Comparison of ENCODE assay signal across 19 cellular contexts in the genomic region with DNA sequence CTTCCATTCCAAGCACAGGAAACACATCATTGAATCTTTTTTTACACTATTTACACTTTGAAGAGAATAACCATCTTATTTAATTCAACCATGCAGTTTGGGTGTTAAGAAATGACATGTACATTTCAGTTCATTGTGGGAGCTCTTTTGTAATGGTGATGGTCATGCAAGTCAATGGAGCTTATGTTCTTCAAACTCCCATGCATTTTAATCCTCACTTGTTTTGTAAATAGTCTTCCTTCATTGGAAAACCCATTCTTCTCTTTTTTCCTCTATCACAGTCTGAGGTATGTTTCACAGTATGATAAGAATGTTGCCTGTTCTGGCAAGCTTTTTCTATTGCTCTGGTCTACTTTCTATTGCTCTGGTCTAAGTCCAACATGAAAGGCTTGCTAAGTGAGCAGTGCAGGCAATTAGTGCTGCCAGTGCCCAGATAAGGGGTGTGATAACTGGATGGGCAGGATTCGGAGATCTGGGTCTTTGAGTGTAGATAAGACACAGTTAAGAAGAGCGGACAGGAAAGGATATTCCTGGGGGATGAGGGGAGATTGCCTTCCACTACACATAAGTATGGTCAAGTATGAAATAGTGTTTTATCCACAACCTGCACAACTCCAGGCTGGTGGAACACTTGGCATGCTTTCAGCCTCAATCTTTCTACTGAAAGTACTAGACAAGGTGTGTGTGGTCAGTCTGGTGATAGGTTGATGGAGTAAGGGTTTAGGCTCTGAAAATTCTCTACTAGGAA. TPM values are rescaled to one million over a fixed set of nuclear protein-coding genes. Genes with fewer than 3 reads are reported as not detected.
DNase-seq lines count a peak whose midpoint lies in the region; ATAC-seq, FAIRE-seq and TF ChIP-seq lines count a peak whose summit lies in the region.
"Had no signal": no experiment of that assay in that cellular context is flagged by ENCODE, and none has a peak within 500 bp of the region (broad histone marks: within the 10 kb centered on the region; RNA-seq: fewer than 3 reads in every experiment).

No MANE protein-coding gene starts in this region.

- no peak for FAIRE-seq in GM12878 (lab: Jason Lieb, UNC)
- FAIRE-seq: HTR-8/SVneo had no signal

- peak; percentile 27; the same call in 1 of the 3 replicates for ATAC-seq in GM12878
- ATAC-seq in psoas muscle, result no peak
- ATAC-seq: activated CD4-positive, alpha-beta T cell treated with anti-CD3 and anti-CD28 coated beads for 36 hours; lower lobe of right lung had no signal

- no peak overlapping the region for H3K9ac ChIP-seq in GM12878 (ENCODE audit: control insufficient read depth, insufficient read depth, low read length)
- peak overlapping the region; percentile 14 for H3K9ac ChIP-seq in iPS-18a (ENCODE audit: low read length)

- peaks cover 6% of the 10 kb centered on the region for H3K27me3 Mint-ChIP-seq in nephron (ENCODE audit: low read depth)
- peaks cover 3% of the 10 kb centered on the region for H3K27me3 Mint-ChIP-seq in activated naive CD4-positive, alpha-beta T cell treated with anti-CD3 and anti-CD28 coated beads for 36 hours (ENCODE audit: low read depth)

- H4K20me1 ChIP-seq in GM12878 (ENCODE audit: control insufficient read depth, insufficient read depth), result no peaks in the 10 kb centered on the region

- RAD21 ChIA-PET in GM12878 (lab: Charles Lee; ENCODE audit: unreplicated experiment), result no interaction called here

- H3K36me3 Mint-ChIP-seq in nephron (ENCODE audit: low read depth), result no peaks in the 10 kb centered on the region
- no peaks in the 10 kb centered on the region for H3K36me3 Mint-ChIP-seq in activated naive CD4-positive, alpha-beta T cell treated with anti-CD3 and anti-CD28 coated beads for 36 hours (ENCODE audit: low read depth)
- H3K36me3 Mint-ChIP-seq: CD8-positive, alpha-beta memory T cell; naive B cell had no signal

- no peaks in the 10 kb centered on the region for H3K9me3 Mint-ChIP-seq in nephron
- no peaks in the 10 kb centered on the region for H3K9me3 Mint-ChIP-seq in activated naive CD4-positive, alpha-beta T cell treated with anti-CD3 and anti-CD28 coated beads for 36 hours

- POLR2A ChIA-PET in GM12878 (lab: Charles Lee), result no interaction called here

- H3K9me3 ChIP-seq in HAP-1 (no peaks in the 10 kb centered on the region), GM12878 (replicated peaks; ENCODE audit: control insufficient read depth, insufficient read depth, low read length) (no peaks in the 10 kb centered on the region), iPS-18a (ENCODE audit: control insufficient read depth, low read depth, low read length) (no peaks in the 10 kb centered on the region), psoas muscle (no peaks in the 10 kb centered on the region)
- H3K9me3 ChIP-seq: lower lobe of right lung had no signal

- intact Hi-C loops in GM12878 (cut with micrococcal nuclease; ENCODE audit: unreplicated experiment) (no loop called here), psoas muscle (cut with DNase I) (no loop called here)
- intact Hi-C loops in activated naive CD4-positive, alpha-beta T cell treated with anti-CD3 and anti-CD28 coated beads for 36 hours (cut with micrococcal nuclease), result no loop called here

- no peaks in the 10 kb centered on the region for H3K27me3 ChIP-seq in HAP-1 (ENCODE audit: low read depth)
- no peaks in the 10 kb centered on the region for H3K27me3 ChIP-seq in GM12878 (replicated peaks in 1 of 2; ENCODE audit: control insufficient read depth in 2 of 2, insufficient read depth in 2 of 2, low read length in 1 of 2)
- peaks cover 19% of the 10 kb centered on the region for H3K27me3 ChIP-seq in iPS-18a (ENCODE audit: control insufficient read depth, insufficient read depth, low read length)
- peaks cover 0 to 2% (median 0%) of the 10 kb centered on the region in 3 donors for H3K27me3 ChIP-seq in psoas muscle (ENCODE audit: insufficient read depth in 3 of 3, low read length in 2 of 3)

- H3K27ac ChIP-seq in GM12878 (ENCODE audit: control insufficient read depth, insufficient read depth) (no peak overlapping the region), iPS-18a (ENCODE audit: low read length) (peak overlapping the region; percentile 61), psoas muscle (no peak overlapping the region)
- H3K27ac ChIP-seq: lower lobe of right lung had no signal

- H3K4me2 ChIP-seq in GM12878 (ENCODE audit: control insufficient read depth, insufficient read depth), result no peak overlapping the region

- H3K4me3 ChIP-seq in HAP-1, result no peak overlapping the region
- no peak overlapping the region for H3K4me3 ChIP-seq in GM12878
- H3K4me3 ChIP-seq in iPS-18a (ENCODE audit: low read length), result peak overlapping the region; percentile 34
- no peak overlapping the region for H3K4me3 ChIP-seq in psoas muscle
- H3K4me3 ChIP-seq: lower lobe of right lung had no signal

- TF ChIP-seq POLR2A in GM12878 (IDR thresholded peaks at IDR 0.05; ENCODE audit: low read depth, low read length), result no peak

- peaks cover 31% of the 10 kb centered on the region for H3K4me1 Mint-ChIP-seq in nephron
- H3K4me1 Mint-ChIP-seq in activated naive CD4-positive, alpha-beta T cell treated with anti-CD3 and anti-CD28 coated beads for 36 hours (ENCODE audit: low read depth), result no peaks in the 10 kb centered on the region
- H3K4me1 Mint-ChIP-seq: activated CD4-positive, alpha-beta T cell treated with anti-CD3 and anti-CD28 coated beads for 36 hours; CD8-positive, alpha-beta memory T cell; naive B cell had no signal

- SMC1A ChIA-PET in GM12878 (lab: Charles Lee; ENCODE audit: uncharacterized antibody, unreplicated experiment), result no interaction called here

- 35% methylated on average over 2 of the region's 2 CpGs for WGBS in GM12878 (ENCODE audit: insufficient coverage, insufficient replicate concordance, low lambda C conversion rate, missing lambda C conversion rate)
- whole genome bisulfite sequencing in psoas muscle, 3 donors, result 71 to 78% (median 71%) methylated on average over 2 of the region's 2 CpGs

- in situ Hi-C loops in HAP-1 (cut with MboI; ENCODE audit: low sequenced_read_pairs) (no loop called here), GM12878 (cut with MboI) (loop anchor here (10.0 kb wide), 1 partner anchor 62 kb away; no protein-coding TSS in a partner anchor)

- H3K4me1 ChIP-seq in HAP-1 (peaks cover 11% of the 10 kb centered on the region), GM12878 (ENCODE audit: control insufficient read depth, insufficient read depth, low read length) (no peaks in the 10 kb centered on the region), iPS-18a (ENCODE audit: control insufficient read depth, low read depth, low read length) (peaks cover 54% of the 10 kb centered on the region), psoas muscle (no peaks in the 10 kb centered on the region)
- H3K4me1 ChIP-seq: lower lobe of right lung had no signal

- CTCF ChIA-PET in GM12878 (lab: Yijun Ruan, JAX), result no interaction called here
- CTCF ChIA-PET in activated naive CD4-positive, alpha-beta T cell treated with anti-CD3 and anti-CD28 coated beads for 36 hours (lab: Charles Lee), result interaction anchor here (1.2 kb wide), 1 partner anchor 11 kb away, joined by 4 read pairs; no protein-coding TSS in a partner anchor

- peak overlapping the region; percentile 15 to 73 (median 30) for H3K27ac Mint-ChIP-seq in nephron
- no peak overlapping the region for H3K27ac Mint-ChIP-seq in activated naive CD4-positive, alpha-beta T cell treated with anti-CD3 and anti-CD28 coated beads for 36 hours
- H3K27ac Mint-ChIP-seq: activated CD4-positive, alpha-beta T cell treated with anti-CD3 and anti-CD28 coated beads for 36 hours; CD8-positive, alpha-beta memory T cell; naive B cell had no signal

- H2AFZ ChIP-seq in GM12878 (ENCODE audit: control insufficient read depth, low read depth, low read length), result no peak overlapping the region

- H3K79me2 ChIP-seq in GM12878 (ENCODE audit: control insufficient read depth, insufficient read depth, low read length), result no peaks in the 10 kb centered on the region

- BruUV-seq in GM12878 (replicated peaks; lab: Mats Ljungman, UMichigan), result no TSS peak

- TF ChIP-seq CTCF in GM12878 (IDR thresholded peaks at IDR 0.05 in 2 of 3, conservative IDR thresholded peaks at IDR 0.05 in 1 of 3; ENCODE audit: control insufficient read depth in 2 of 3, extremely low read depth in 1 of 3, insufficient read depth in 1 of 3, low read depth in 3 of 3, low read length in 3 of 3) (no peak), nephron (IDR thresholded peaks at IDR 0.05; ENCODE audit: unreplicated experiment in 3 of 3) (no peak), psoas muscle (IDR thresholded peaks at IDR 0.05) (no peak)

- TF ChIP-seq EP300 in GM12878 (IDR thresholded peaks at IDR 0.05; ENCODE audit: borderline replicate concordance in 1 of 2, control insufficient read depth in 1 of 2, low read depth in 2 of 2, low read length in 2 of 2), result no peak

- TF ChIP-seq RAD21 in GM12878 (IDR thresholded peaks at IDR 0.05; ENCODE audit: insufficient read depth, low read depth, low read length), result no peak

- H3K4me3 Mint-ChIP-seq in nephron, result no peak overlapping the region
- H3K4me3 Mint-ChIP-seq in activated naive CD4-positive, alpha-beta T cell treated with anti-CD3 and anti-CD28 coated beads for 36 hours, result no peak overlapping the region
- H3K4me3 Mint-ChIP-seq: activated CD4-positive, alpha-beta T cell treated with anti-CD3 and anti-CD28 coated beads for 36 hours; CD8-positive, alpha-beta memory T cell; naive B cell had no signal

- DNase-seq in HAP-1 (ENCODE audit: low spot score in 2 of 2) (peak; percentile 38 to 94), GM12878 (ENCODE audit: low read depth, low spot score) (no peak), DMS153 (lab: John Stamatoyannopoulos, UW) (no peak), psoas muscle (no peak)
- no peak for DNase-seq in activated naive CD4-positive, alpha-beta T cell (lab: John Stamatoyannopoulos, UW)
- DNase-seq in activated naive CD4-positive, alpha-beta T cell treated with anti-CD3 and anti-CD28 coated beads for 36 hours, result no peak
- DNase-seq: activated CD4-positive, alpha-beta T cell treated with anti-CD3 and anti-CD28 coated beads for 36 hours; activated effector memory CD4-positive, alpha-beta T cell treated with anti-CD3 and anti-CD28 coated beads, Interleukin-2, amount 50 U/mL, for 16 hours; CD8-positive, alpha-beta memory T cell; EL; lower lobe of right lung; naive B cell; NCI-H1436; NCI-H345; RPMI8226; stimulated activated CD4-positive, alpha-beta T cell treated with anti-CD3 and anti-CD28 coated beads, Interleukin-2, amount 100 ng/mL, for 48 hours had no signal

- no peaks in the 10 kb centered on the region for H3K36me3 ChIP-seq in HAP-1 (replicated peaks)
- H3K36me3 ChIP-seq in GM12878 (ENCODE audit: control insufficient read depth in 2 of 2, insufficient read depth in 2 of 2, low read length in 1 of 2), result no peaks in the 10 kb centered on the region
- H3K36me3 ChIP-seq in iPS-18a (ENCODE audit: control insufficient read depth, low read depth, low read length), result no peaks in the 10 kb centered on the region
- no peaks in the 10 kb centered on the region for H3K36me3 ChIP-seq in psoas muscle (ENCODE audit: insufficient read depth in 1 of 2, low read depth in 1 of 2)
- H3K36me3 ChIP-seq: lower lobe of right lung had no signal

RNA-seq across cellular contexts. Expression of gene AFP, which starts 17.1 kb away (rescaled TPM):
- total RNA-seq in GM12878 (2013; cell fraction: nucleolus; rRNA removed), result not detected in 2 replicates
- total RNA-seq in GM12878 (2014; rRNA removed) (not detected in 2 replicates), GM12878 (2014; rRNA removed; fragmentation: Illumina TruSeq; extraction: Trizol) (not detected in 2 replicates), GM12878 (2021) (0.69 and 0.72 TPM in 2 replicates), psoas muscle (not detected)
- polyA plus RNA-seq in GM12878 (2011; ENCODE audit: low read depth), result not detected
- polyA plus RNA-seq in GM12878 (2011; rRNA removed) (not detected in 2 replicates), GM12878 (2014; fragmentation: Illumina TruSeq; extraction: Trizol) (not detected in 2 replicates), GM12878 (2014; fragmentation: Nextera tagmentation; extraction: Ambion mirVana) (not detected), GM12878 (2014; rRNA removed) (not detected in 2 replicates), GM12878 (2016; fragmentation: Nextera tagmentation; extraction: Ambion mirVana) (not detected), psoas muscle (not detected)
- 0.13 and 0.38 TPM in 2 replicates for polyA plus RNA-seq in GM12878 (2011; cell fraction: cytosol; rRNA removed)
- polyA plus RNA-seq in GM12878 (2011; cell fraction: nucleus; rRNA removed), result 0.16 TPM in 1 of 2 replicates, not detected in the other
- not detected in 2 replicates for polyA plus RNA-seq in GM12878 (2012)
- polyA minus RNA-seq in GM12878 (2011; rRNA and poly(A)+ RNA removed), result not detected in 2 replicates
- not detected in 2 replicates for polyA minus RNA-seq in GM12878 (2011; cell fraction: cytosol; rRNA and poly(A)+ RNA removed)
- not detected in 2 replicates for polyA minus RNA-seq in GM12878 (2011; cell fraction: nucleus; rRNA and poly(A)+ RNA removed)
- total RNA-seq in activated naive CD4-positive, alpha-beta T cell treated with anti-CD3 and anti-CD28 coated beads for 36 hours, result not detected
- total RNA-seq: activated CD4-positive, alpha-beta T cell treated with anti-CD3 and anti-CD28 coated beads for 36 hours; CD8-positive, alpha-beta memory T cell; lower lobe of right lung had no signal
- polyA plus RNA-seq: CD8-positive, alpha-beta memory T cell had no signal

RNA-seq across cellular contexts. Expression of gene AFM, which starts 28.4 kb away (rescaled TPM):
- total RNA-seq in GM12878 (2013; cell fraction: nucleolus; rRNA removed), result not detected in 2 replicates
- total RNA-seq in GM12878 (2014; rRNA removed) (not detected in 2 replicates), GM12878 (2014; rRNA removed; fragmentation: Illumina TruSeq; extraction: Trizol) (not detected in 2 replicates), GM12878 (2021) (not detected in 2 replicates), psoas muscle (not detected)
- polyA plus RNA-seq in GM12878 (2011; ENCODE audit: low read depth), result not detected
- polyA plus RNA-seq in GM12878 (2011; rRNA removed) (not detected in 2 replicates), GM12878 (2014; fragmentation: Illumina TruSeq; extraction: Trizol) (not detected in 2 replicates), GM12878 (2014; fragmentation: Nextera tagmentation; extraction: Ambion mirVana) (not detected), GM12878 (2014; rRNA removed) (not detected in 2 replicates), GM12878 (2016; fragmentation: Nextera tagmentation; extraction: Ambion mirVana) (not detected), psoas muscle (not detected)
- polyA plus RNA-seq in GM12878 (2011; cell fraction: cytosol; rRNA removed), result not detected in 2 replicates
- polyA plus RNA-seq in GM12878 (2011; cell fraction: nucleus; rRNA removed), result not detected in 2 replicates
- polyA plus RNA-seq in GM12878 (2012), result not detected in 2 replicates
- not detected in 2 replicates for polyA minus RNA-seq in GM12878 (2011; rRNA and poly(A)+ RNA removed)
- polyA minus RNA-seq in GM12878 (2011; cell fraction: cytosol; rRNA and poly(A)+ RNA removed), result not detected in 2 replicates
- not detected in 2 replicates for polyA minus RNA-seq in GM12878 (2011; cell fraction: nucleus; rRNA and poly(A)+ RNA removed)
- not detected for total RNA-seq in activated naive CD4-positive, alpha-beta T cell treated with anti-CD3 and anti-CD28 coated beads for 36 hours
- total RNA-seq: activated CD4-positive, alpha-beta T cell treated with anti-CD3 and anti-CD28 coated beads for 36 hours; CD8-positive, alpha-beta memory T cell; lower lobe of right lung had no signal
- polyA plus RNA-seq: CD8-positive, alpha-beta memory T cell had no signal

RNA-seq across cellular contexts. Expression of gene ALB, which starts 49.0 kb away (rescaled TPM):
- not detected in 2 replicates for total RNA-seq in GM12878 (2013; cell fraction: nucleolus; rRNA removed)
- not detected in 2 replicates for total RNA-seq in GM12878 (2014; rRNA removed)
- total RNA-seq in GM12878 (2014; rRNA removed; fragmentation: Illumina TruSeq; extraction: Trizol), result not detected in 2 replicates
- total RNA-seq in GM12878 (2021), result 22.3 and 29.0 TPM in 2 replicates
- polyA plus RNA-seq in GM12878 (2011; ENCODE audit: low read depth), result not detected
- polyA plus RNA-seq in GM12878 (2011; rRNA removed), result 0.05 TPM in 1 of 2 replicates, not detected in the other
- 0.45 and 23.1 TPM in 2 replicates for polyA plus RNA-seq in GM12878 (2011; cell fraction: cytosol; rRNA removed)
- polyA plus RNA-seq in GM12878 (2011; cell fraction: nucleus; rRNA removed), result 0.24 and 0.45 TPM in 2 replicates
- not detected in 2 replicates for polyA plus RNA-seq in GM12878 (2012)
- polyA plus RNA-seq in GM12878 (2014; fragmentation: Illumina TruSeq; extraction: Trizol), result not detected in 2 replicates
- not detected for polyA plus RNA-seq in GM12878 (2014; fragmentation: Nextera tagmentation; extraction: Ambion mirVana)
- polyA plus RNA-seq in GM12878 (2014; rRNA removed), result not detected in 2 replicates
- polyA plus RNA-seq in GM12878 (2016; fragmentation: Nextera tagmentation; extraction: Ambion mirVana), result not detected
- 0.51 TPM in 1 of 2 replicates, not detected in the other for polyA minus RNA-seq in GM12878 (2011; rRNA and poly(A)+ RNA removed)
- not detected in 2 replicates for polyA minus RNA-seq in GM12878 (2011; cell fraction: cytosol; rRNA and poly(A)+ RNA removed)
- polyA minus RNA-seq in GM12878 (2011; cell fraction: nucleus; rRNA and poly(A)+ RNA removed), result 0.60 TPM in 1 of 2 replicates, not detected in the other
- total RNA-seq in psoas muscle, result 1 to 10 TPM in 2 of 4 donors, not detected in 2; 5.4 to 5.9 TPM
- not detected for polyA plus RNA-seq in psoas muscle
- not detected for total RNA-seq in activated naive CD4-positive, alpha-beta T cell treated with anti-CD3 and anti-CD28 coated beads for 36 hours
- total RNA-seq: activated CD4-positive, alpha-beta T cell treated with anti-CD3 and anti-CD28 coated beads for 36 hours; CD8-positive, alpha-beta memory T cell had no signal
- polyA plus RNA-seq: CD8-positive, alpha-beta memory T cell had no signal

Comparison
In these comparisons a context has a peak if more than half of its experiments do, and no peak if none do; other contexts are left out.
1. DNase-seq: peak in HAP-1 (2 of 2); none in GM12878 (single experiment), activated naive CD4-positive, alpha-beta T cell (0 of 4), DMS153 (single experiment), psoas muscle (0 of 2) and activated naive CD4-positive, alpha-beta T cell treated with anti-CD3 and anti-CD28 coated beads for 36 hours (single experiment).